ENCODE assay signal across 7 cellular contexts in genomic region chr2:156589381-156590079, GRCh38.
A peak's percentile ranks its signal among the peaks of the same experiment; 100 is the strongest.
DNase-seq lines count a peak whose midpoint lies in the region; ATAC-seq and TF ChIP-seq lines count a peak whose summit lies in the region.

No MANE protein-coding gene starts in this region.

- no peak overlapping the region for H3K27ac ChIP-seq in breast epithelium
- H3K27ac ChIP-seq in upper lobe of left lung: no peak overlapping the region

- intact Hi-C loops in breast epithelium (cut with DNase I; ENCODE audit: low total_unique reads): no loop called here
- intact Hi-C loops in left colon (cut with DNase I, micrococcal nuclease): no loop called here

- no peak overlapping the region for H3K4me3 ChIP-seq in NT2/D1 (ENCODE audit: insufficient read length, low read depth)
- no peak overlapping the region for H3K4me3 ChIP-seq in breast epithelium
- H3K4me3 ChIP-seq in upper lobe of left lung: no peak overlapping the region

- H3K9ac ChIP-seq in NT2/D1 (ENCODE audit: insufficient read length, low read depth): no peak overlapping the region

- TF ChIP-seq CTCF in breast epithelium (IDR thresholded peaks at IDR 0.05) (peak in 2 of 3 donors; percentile 50 to 57), upper lobe of left lung (IDR thresholded peaks at IDR 0.05) (peak; percentile 12 to 59 (median 43))

- H3K27me3 ChIP-seq in NT2/D1 (ENCODE audit: insufficient read depth, insufficient read length) (no peaks in the 10 kb centered on the region), breast epithelium (no peaks in the 10 kb centered on the region), upper lobe of left lung (no peaks in the 10 kb centered on the region)

- no peaks in the 10 kb centered on the region for H3K36me3 ChIP-seq in NT2/D1 (ENCODE audit: insufficient read depth, insufficient read length, low read length)
- no peaks in the 10 kb centered on the region for H3K36me3 ChIP-seq in breast epithelium
- H3K36me3 ChIP-seq in upper lobe of left lung: peaks cover 0 to under 1% (median 0%) of the 10 kb centered on the region in 4 donors

- no peak for TF ChIP-seq POLR2A in breast epithelium (IDR thresholded peaks at IDR 0.05)
- no peak for TF ChIP-seq POLR2A in upper lobe of left lung (IDR thresholded peaks at IDR 0.05)

- peak; percentile 18 for DNase-seq in ELF-1 (ENCODE audit: low read depth, low spot score)
- DNase-seq in NT2/D1 (ENCODE audit: low read depth, low spot score): peak; percentile 36
- no peak for DNase-seq in breast epithelium (ENCODE audit: low spot score in 2 of 2)
- DNase-seq in left colon: peak in 1 of 2 donors; percentile 11
- DNase-seq in upper lobe of left lung: peak in 1 of 2 donors; percentile 23

- no peaks in the 10 kb centered on the region for H3K9me3 ChIP-seq in NT2/D1 (ENCODE audit: insufficient read depth, low read length)
- no peaks in the 10 kb centered on the region for H3K9me3 ChIP-seq in breast epithelium
- no peaks in the 10 kb centered on the region for H3K9me3 ChIP-seq in upper lobe of left lung

- TF ChIP-seq EP300 in upper lobe of left lung (IDR thresholded peaks at IDR 0.05): no peak

- WGBS in upper lobe of left lung, 2 donors: 40 to 41% methylated on average over 10 of the region's 10 CpGs

- peak; percentile 58 for ATAC-seq in GM19324 (IDR thresholded peaks at IDR 0.05; ENCODE audit: low FRiP score, unreplicated experiment)
- ATAC-seq in HG03439 (IDR thresholded peaks at IDR 0.05; ENCODE audit: unreplicated experiment): peak; percentile 77
- peak; percentile 56 for ATAC-seq in left colon
- peak in 1 of 2 donors; percentile 63 for ATAC-seq in upper lobe of left lung (ENCODE audit: low FRiP score in 2 of 2)

- H3K4me1 ChIP-seq in NT2/D1 (ENCODE audit: insufficient read depth, insufficient read length): no peaks in the 10 kb centered on the region
- H3K4me1 ChIP-seq in breast epithelium: no peaks in the 10 kb centered on the region
- peaks cover 0 to 6% (median 0%) of the 10 kb centered on the region in 4 donors for H3K4me1 ChIP-seq in upper lobe of left lung

Comparison
In these comparisons a context has a peak if more than half of its experiments do, and no peak if none do; other contexts are left out.
1. DNase-seq: peak in ELF-1 (single experiment) and NT2/D1 (single experiment); none in breast epithelium (0 of 2).